18 cellular contexts compared by ENCODE assay signal in the genomic region with DNA sequence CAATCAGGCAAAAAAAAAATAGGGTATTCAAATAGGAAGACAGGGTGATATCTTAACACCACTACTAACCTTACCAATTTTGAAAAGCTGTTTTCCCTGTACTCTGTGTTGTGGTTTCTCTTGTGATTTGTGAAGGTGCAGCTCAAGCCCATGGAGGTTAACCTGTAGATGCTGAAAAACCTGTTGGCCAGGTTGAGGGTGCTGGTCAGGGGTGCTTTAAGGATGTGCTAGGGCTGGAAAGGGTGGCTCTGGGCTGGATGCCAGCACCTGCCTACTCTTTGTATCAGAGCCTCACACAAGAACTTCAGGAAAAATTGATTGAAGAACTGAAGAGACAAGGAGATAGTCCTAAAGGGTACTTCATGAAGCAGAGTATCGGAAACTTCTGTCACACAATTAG. TPM values are rescaled to one million over a fixed set of nuclear protein-coding genes. Genes with fewer than 3 reads are reported as not detected.
DNase-seq lines count a peak whose midpoint lies in the region; ATAC-seq and TF ChIP-seq lines count a peak whose summit lies in the region.
"Had no signal": no experiment of that assay in that cellular context is flagged by ENCODE, and none has a peak within 500 bp of the region (broad histone marks: within the 10 kb centered on the region; RNA-seq: fewer than 3 reads in every experiment).

No MANE protein-coding gene starts in this region.

- no peaks in the 10 kb centered on the region for H3F3A ChIP-seq in PC-3 (ENCODE audit: low read length, unreplicated experiment)

- H3K9ac ChIP-seq in PC-3 (ENCODE audit: low read length), result no peak overlapping the region
- H3K9ac ChIP-seq in mesenchymal stem cell (ENCODE audit: low read length), result no peak overlapping the region
- H3K9ac ChIP-seq: GM23248 had no signal

- in situ Hi-C loops in transverse colon (cut with MboI; ENCODE audit: low pct_ligation_motif_present in 1 of 4, low pct_unique_long_range_greater_than_20kb in 1 of 4, low sequenced_read_pairs in 3 of 4), result loop anchor here in 2 of 4 donors (25.0 kb wide), 1 partner anchor 278 kb away; no protein-coding TSS in a partner anchor

- no peaks in the 10 kb centered on the region for H3K9me2 ChIP-seq in PC-3 (replicated peaks; ENCODE audit: low read length)

- H2BK12ac ChIP-seq in mesenchymal stem cell (ENCODE audit: low read length in 2 of 2), result no peak overlapping the region

- no peak overlapping the region for H2BK120ac ChIP-seq in mesenchymal stem cell (ENCODE audit: low read depth, low read length)

- H4K91ac ChIP-seq in mesenchymal stem cell (ENCODE audit: low read length), result no peak overlapping the region

- H3K27me3 ChIP-seq in PC-3 (ENCODE audit: low read length), result no peaks in the 10 kb centered on the region
- H3K27me3 ChIP-seq in transverse colon, result no peaks in the 10 kb centered on the region
- no peaks in the 10 kb centered on the region for H3K27me3 ChIP-seq in spleen (replicated peaks in 1 of 7)
- no peaks in the 10 kb centered on the region for H3K27me3 ChIP-seq in mesenchymal stem cell (ENCODE audit: control insufficient read depth in 1 of 2, insufficient read depth in 1 of 2, low read length in 2 of 2)
- no peaks in the 10 kb centered on the region for H3K27me3 ChIP-seq in aorta (ENCODE audit: control insufficient read depth in 1 of 2, insufficient read depth in 2 of 2, low read length in 1 of 2)

- no peak overlapping the region for H3K27ac ChIP-seq in PC-3 (ENCODE audit: low read length)
- no peak overlapping the region for H3K27ac ChIP-seq in epithelial cell of prostate
- H3K27ac ChIP-seq in transverse colon, result no peak overlapping the region
- no peak overlapping the region for H3K27ac ChIP-seq in spleen
- no peak overlapping the region for H3K27ac ChIP-seq in mesenchymal stem cell (ENCODE audit: low read length, poor library complexity, severe bottlenecking)
- H3K27ac ChIP-seq in aorta (ENCODE audit: low read depth in 1 of 2, low read length in 2 of 2), result no peak overlapping the region
- H3K27ac ChIP-seq: C4-2B, GM23248 had no signal

- H2BK5ac ChIP-seq in mesenchymal stem cell (ENCODE audit: low read depth, low read length, poor library complexity, severe bottlenecking), result no peak overlapping the region

- TF ChIP-seq CTCF in PC-3 (conservative IDR thresholded peaks at IDR 0.05; ENCODE audit: low read depth, low read length) (no peak), transverse colon (IDR thresholded peaks at IDR 0.05) (no peak), spleen (IDR thresholded peaks at IDR 0.05 in 8 of 11, conservative IDR thresholded peaks at IDR 0.05 in 3 of 11) (no peak)

- no peak overlapping the region for H3K18ac ChIP-seq in mesenchymal stem cell (ENCODE audit: low read depth in 1 of 2, low read length in 2 of 2)

- no peak overlapping the region for H3K4ac ChIP-seq in mesenchymal stem cell (ENCODE audit: low read depth in 1 of 2, low read length in 2 of 2)

- H3K4me2 ChIP-seq in PC-3 (ENCODE audit: low read length), result no peak overlapping the region
- H3K4me2 ChIP-seq in mesenchymal stem cell (ENCODE audit: low read length, poor library complexity, severe bottlenecking), result no peak overlapping the region

- no peak overlapping the region for H4K8ac ChIP-seq in mesenchymal stem cell (ENCODE audit: low read length)

- H2BK15ac ChIP-seq in mesenchymal stem cell (ENCODE audit: low read depth, poor library complexity, severe bottlenecking), result no peak overlapping the region

- no peak overlapping the region for H3K4me3 ChIP-seq in PC-3 (ENCODE audit: low read length)
- H3K4me3 ChIP-seq in transverse colon, result no peak overlapping the region
- no peak overlapping the region for H3K4me3 ChIP-seq in spleen
- H3K4me3 ChIP-seq in mesenchymal stem cell (ENCODE audit: insufficient read depth in 1 of 2, low read depth in 1 of 2, low read length in 2 of 2), result no peak overlapping the region
- H3K4me3 ChIP-seq in aorta (ENCODE audit: low read length in 2 of 2), result no peak overlapping the region
- H3K4me3 ChIP-seq: GM23248, HAP-1, K562 had no signal

- POLR2A ChIA-PET in PC-3 (lab: Charles Lee; ENCODE audit: unreplicated experiment), result no interaction called here

- H4K20me1 ChIP-seq in PC-3 (ENCODE audit: low read length), result no peaks in the 10 kb centered on the region

- no TSS peak for BruUV-seq in PC-3 (replicated peaks; lab: Mats Ljungman, UMichigan)

- no peak for ATAC-seq in PC-3
- no peak for ATAC-seq in aorta (ENCODE audit: low FRiP score)
- ATAC-seq: K562 had no signal

- TF ChIP-seq POLR2A in transverse colon (IDR thresholded peaks at IDR 0.05), result no peak
- TF ChIP-seq POLR2A in spleen (IDR thresholded peaks at IDR 0.05), result no peak

- H3K36me3 ChIP-seq in PC-3 (ENCODE audit: low read depth, low read length), result no peaks in the 10 kb centered on the region
- no peaks in the 10 kb centered on the region for H3K36me3 ChIP-seq in transverse colon
- no peaks in the 10 kb centered on the region for H3K36me3 ChIP-seq in spleen
- no peaks in the 10 kb centered on the region for H3K36me3 ChIP-seq in mesenchymal stem cell (ENCODE audit: control insufficient read depth in 1 of 2, insufficient read depth in 2 of 2, low read depth in 1 of 2, low read length in 2 of 2)
- no peaks in the 10 kb centered on the region for H3K36me3 ChIP-seq in aorta (ENCODE audit: control insufficient read depth in 1 of 2, insufficient read depth in 2 of 2, low read length in 1 of 2)
- H3K36me3 ChIP-seq: HAP-1 had no signal

- intact Hi-C loops in PC-3 (cut with micrococcal nuclease), result no loop called here
- intact Hi-C loops in transverse colon (cut with DNase I; ENCODE audit: low total_unique reads), result no loop called here
- intact Hi-C loops in spleen (cut with DNase I; ENCODE audit: low total_unique reads), result no loop called here
- intact Hi-C loops in aorta (cut with DNase I), result no loop called here

- no peak for TF ChIP-seq EP300 in transverse colon (IDR thresholded peaks at IDR 0.05; ENCODE audit: low read depth)

- CTCF ChIA-PET in PC-3 (lab: Charles Lee), result no interaction called here

- H2AFZ ChIP-seq in PC-3 (ENCODE audit: low read length), result no peak overlapping the region
- no peak overlapping the region for H2AFZ ChIP-seq in mesenchymal stem cell (ENCODE audit: low read depth, low read length)
- H2AFZ ChIP-seq: GM23248 had no signal

- WGBS in transverse colon (ENCODE audit: low coverage in 1 of 2), 2 donors, result 84 to 93% methylated on average over 1 of the region's 1 CpG
- 91 to 100% (median 95%) methylated on average over 1 of the region's 1 CpG for WGBS in spleen, 5 donors
- no CpG with 5 or more reads among the region's 1 CpG for WGBS in mesenchymal stem cell
- 91 to 93% methylated on average over 1 of the region's 1 CpG for WGBS in aorta, 2 donors

- H3K4me1 ChIP-seq in PC-3 (ENCODE audit: insufficient read depth, low read length) (no peaks in the 10 kb centered on the region), transverse colon (no peaks in the 10 kb centered on the region), spleen (no peaks in the 10 kb centered on the region), mesenchymal stem cell (ENCODE audit: control insufficient read depth, insufficient read depth, low read depth, low read length) (no peaks in the 10 kb centered on the region), aorta (ENCODE audit: control insufficient read depth in 1 of 2, insufficient read depth in 2 of 2, low read length in 2 of 2) (no peaks in the 10 kb centered on the region)
- H3K4me1 ChIP-seq: HAP-1 had no signal

- H3K9me3 ChIP-seq in PC-3 (ENCODE audit: low read length) (peaks cover 4% of the 10 kb centered on the region; the same call in 1 of the 2 replicates), transverse colon (no peaks in the 10 kb centered on the region), spleen (peaks cover 0 to 22% (median 0%) of the 10 kb centered on the region in 8 donors), mesenchymal stem cell (ENCODE audit: control insufficient read depth, low read length) (no peaks in the 10 kb centered on the region), aorta (ENCODE audit: control insufficient read depth, low read length) (no peaks in the 10 kb centered on the region)
- H3K9me3 ChIP-seq: HAP-1 had no signal

- H3K14ac ChIP-seq in mesenchymal stem cell (ENCODE audit: low read length in 2 of 2), result no peak overlapping the region

- H3K79me2 ChIP-seq in PC-3 (ENCODE audit: low read length), result no peaks in the 10 kb centered on the region

- H3K79me1 ChIP-seq in mesenchymal stem cell (replicated peaks; ENCODE audit: low read length, poor library complexity, severe bottlenecking), result no peaks in the 10 kb centered on the region

- no peak overlapping the region for H2AK5ac ChIP-seq in mesenchymal stem cell (ENCODE audit: low read length, severe bottlenecking)

- H3K23ac ChIP-seq in mesenchymal stem cell (ENCODE audit: low read length in 2 of 2), result no peak overlapping the region

- DNase-seq in DMS53 treated with DMSO at 0.1 percent for 48 hours (lab: John Stamatoyannopoulos, UW; ENCODE audit: unreplicated experiment) (peak; percentile 18), PC-3 (peak; percentile 15), epithelial cell of prostate (ENCODE audit: low read depth, low spot score) (peak; percentile 0), transverse colon (peak; percentile 18), spleen (no peak), LoVo (ENCODE audit: low spot score) (no peak), mesenchymal stem cell (no peak), aorta (no peak)
- DNase-seq: ACHN; CD4-positive, alpha-beta T cell; GM23248; IMR-90 had no signal

RNA-seq across cellular contexts. Expression of a gene that starts 18.3 kb away (rescaled TPM):
- total RNA-seq in PC-3 (2014; rRNA removed) (not detected in 2 replicates), transverse colon (not detected), spleen (not detected), aorta (not detected)
- polyA plus RNA-seq in spleen (not detected), aorta (not detected)
- polyA plus RNA-seq in mesenchymal stem cell (2013, experiment 1 of 2), result not detected
- polyA plus RNA-seq in mesenchymal stem cell (2013, experiment 2 of 2), result not detected
- total RNA-seq: CD4-positive, alpha-beta T cell; GM23248; H4; HT1080; IMR-90; K562 had no signal
- polyA plus RNA-seq: BJ, GM23248, IMR-90, K562 had no signal

RNA-seq across cellular contexts. Expression of a gene that starts 33.6 kb away (rescaled TPM):
- total RNA-seq in PC-3 (2014; rRNA removed) (not detected in 2 replicates), transverse colon (not detected), spleen (not detected), aorta (not detected)
- polyA plus RNA-seq in spleen (not detected), aorta (not detected)
- not detected for polyA plus RNA-seq in mesenchymal stem cell (2013, experiment 1 of 2)
- polyA plus RNA-seq in mesenchymal stem cell (2013, experiment 2 of 2), result not detected
- total RNA-seq: CD4-positive, alpha-beta T cell; GM23248; H4; HT1080; IMR-90; K562 had no signal
- polyA plus RNA-seq: BJ, GM23248, IMR-90, K562 had no signal

RNA-seq across cellular contexts. Expression of a gene that starts 36.3 kb away (rescaled TPM):
- not detected in 2 replicates for total RNA-seq in PC-3 (2014; rRNA removed)
- total RNA-seq in transverse colon, result not detected
- total RNA-seq in spleen, result not detected
- not detected for polyA plus RNA-seq in spleen
- polyA plus RNA-seq in mesenchymal stem cell (2013, experiment 1 of 2), result not detected
- polyA plus RNA-seq in mesenchymal stem cell (2013, experiment 2 of 2), result not detected
- total RNA-seq in aorta, result not detected
- polyA plus RNA-seq in aorta, result not detected
- total RNA-seq: CD4-positive, alpha-beta T cell; GM23248; H4; HT1080; IMR-90; K562 had no signal
- polyA plus RNA-seq: BJ, GM23248, IMR-90, K562 had no signal

Comparison
In these comparisons a context has a peak if more than half of its experiments do, and no peak if none do; other contexts are left out.
1. DNase-seq: peak in DMS53 treated with DMSO at 0.1 percent for 48 hours (single experiment), PC-3 (single experiment), epithelial cell of prostate (single experiment) and transverse colon (single experiment); none in spleen (single experiment), LoVo (single experiment), mesenchymal stem cell (single experiment) and aorta (0 of 2).